ENCODE assay signal across 1 cellular context in the genomic region with DNA sequence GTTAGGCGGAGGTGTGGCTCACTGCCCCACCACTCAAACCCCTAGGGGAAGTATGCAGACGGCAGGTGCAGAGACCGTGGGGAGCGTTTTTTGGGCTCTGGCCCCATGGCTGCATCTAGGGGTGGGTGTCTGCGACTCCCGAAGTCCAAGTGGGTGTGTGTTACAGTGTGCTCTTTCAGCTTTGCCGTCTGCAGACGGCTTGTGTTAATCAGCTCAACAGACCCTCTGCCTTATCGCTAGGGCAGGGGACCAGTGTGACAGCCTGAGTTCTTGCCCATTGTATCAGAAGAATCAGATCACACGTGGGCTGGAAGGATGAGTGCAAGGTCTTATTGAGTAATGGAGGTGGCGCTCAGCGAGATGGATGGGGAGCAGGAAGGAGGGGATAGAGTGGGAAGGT.
TF ChIP-seq lines count a peak whose summit lies in the region.

No MANE protein-coding gene starts in this region.

TF ChIP-seq in GM12878, 131 proteins besides CTCF, POLR2A, EP300 and RAD21 (continued from another document):
- TF ChIP-seq, protein P1, sequence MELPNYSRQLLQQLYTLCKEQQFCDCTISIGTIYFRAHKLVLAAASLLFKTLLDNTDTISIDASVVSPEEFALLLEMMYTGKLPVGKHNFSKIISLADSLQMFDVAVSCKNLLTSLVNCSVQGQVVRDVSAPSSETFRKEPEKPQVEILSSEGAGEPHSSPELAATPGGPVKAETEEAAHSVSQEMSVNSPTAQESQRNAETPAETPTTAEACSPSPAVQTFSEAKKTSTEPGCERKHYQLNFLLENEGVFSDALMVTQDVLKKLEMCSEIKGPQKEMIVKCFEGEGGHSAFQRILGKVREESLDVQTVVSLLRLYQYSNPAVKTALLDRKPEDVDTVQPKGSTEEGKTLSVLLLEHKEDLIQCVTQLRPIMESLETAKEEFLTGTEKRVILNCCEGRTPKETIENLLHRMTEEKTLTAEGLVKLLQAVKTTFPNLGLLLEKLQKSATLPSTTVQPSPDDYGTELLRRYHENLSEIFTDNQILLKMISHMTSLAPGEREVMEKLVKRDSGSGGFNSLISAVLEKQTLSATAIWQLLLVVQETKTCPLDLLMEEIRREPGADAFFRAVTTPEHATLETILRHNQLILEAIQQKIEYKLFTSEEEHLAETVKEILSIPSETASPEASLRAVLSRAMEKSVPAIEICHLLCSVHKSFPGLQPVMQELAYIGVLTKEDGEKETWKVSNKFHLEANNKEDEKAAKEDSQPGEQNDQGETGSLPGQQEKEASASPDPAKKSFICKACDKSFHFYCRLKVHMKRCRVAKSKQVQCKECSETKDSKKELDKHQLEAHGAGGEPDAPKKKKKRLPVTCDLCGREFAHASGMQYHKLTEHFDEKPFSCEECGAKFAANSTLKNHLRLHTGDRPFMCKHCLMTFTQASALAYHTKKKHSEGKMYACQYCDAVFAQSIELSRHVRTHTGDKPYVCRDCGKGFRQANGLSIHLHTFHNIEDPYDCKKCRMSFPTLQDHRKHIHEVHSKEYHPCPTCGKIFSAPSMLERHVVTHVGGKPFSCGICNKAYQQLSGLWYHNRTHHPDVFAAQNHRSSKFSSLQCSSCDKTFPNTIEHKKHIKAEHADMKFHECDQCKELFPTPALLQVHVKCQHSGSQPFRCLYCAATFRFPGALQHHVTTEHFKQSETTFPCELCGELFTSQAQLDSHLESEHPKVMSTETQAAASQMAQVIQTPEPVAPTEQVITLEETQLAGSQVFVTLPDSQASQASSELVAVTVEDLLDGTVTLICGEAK (IDR thresholded peaks at IDR 0.05; ENCODE audit: borderline replicate concordance): no peak
TF ChIP-seq in GM12878: peak in this region for 0.
